Comparison of ENCODE assay signal across 1 cellular context in the genomic region with DNA sequence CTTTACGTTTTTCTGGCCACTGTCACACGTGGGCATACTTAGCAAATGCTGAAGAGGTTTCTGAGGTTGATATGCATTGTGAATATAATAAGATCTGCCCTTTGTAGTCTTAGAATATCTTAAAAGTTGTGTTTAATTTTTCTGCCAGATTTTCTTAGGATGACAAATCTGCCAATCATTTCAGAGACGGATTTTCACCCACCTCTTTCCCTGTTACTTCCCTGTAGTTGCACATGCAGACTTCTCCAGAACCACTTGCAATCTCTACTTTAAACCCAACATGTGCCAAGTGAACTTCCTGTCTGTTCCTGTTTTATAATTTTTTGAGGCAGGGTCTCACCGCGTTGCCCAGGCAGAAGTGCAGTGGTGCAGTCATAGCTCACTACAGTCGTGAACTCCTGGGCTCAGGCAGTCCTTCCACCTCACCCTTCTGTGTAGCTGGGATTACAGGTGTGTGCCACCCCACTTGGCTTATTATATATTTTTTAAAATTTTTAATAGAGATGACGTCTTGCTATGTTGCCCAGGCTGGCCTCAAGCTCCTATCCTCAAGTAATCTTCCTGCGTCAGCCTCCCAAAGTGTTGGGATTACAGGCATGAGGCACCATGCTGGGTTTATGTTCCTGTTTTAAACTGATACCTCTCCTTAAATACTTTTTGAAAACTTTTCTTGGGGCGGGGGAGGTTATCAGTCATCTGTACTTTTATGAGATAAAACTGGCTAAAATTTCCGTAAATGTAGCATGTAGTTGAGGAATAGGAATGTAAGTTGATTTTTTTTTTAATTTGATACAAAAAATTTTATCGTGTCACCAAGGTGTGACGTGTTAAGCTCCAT.
TF ChIP-seq lines count a peak whose summit lies in the region.

No MANE protein-coding gene starts in this region.

TF ChIP-seq in K562, 482 proteins besides CTCF, POLR2A, EP300 and RAD21 (continued from another document):
- TF ChIP-seq, protein P1, sequence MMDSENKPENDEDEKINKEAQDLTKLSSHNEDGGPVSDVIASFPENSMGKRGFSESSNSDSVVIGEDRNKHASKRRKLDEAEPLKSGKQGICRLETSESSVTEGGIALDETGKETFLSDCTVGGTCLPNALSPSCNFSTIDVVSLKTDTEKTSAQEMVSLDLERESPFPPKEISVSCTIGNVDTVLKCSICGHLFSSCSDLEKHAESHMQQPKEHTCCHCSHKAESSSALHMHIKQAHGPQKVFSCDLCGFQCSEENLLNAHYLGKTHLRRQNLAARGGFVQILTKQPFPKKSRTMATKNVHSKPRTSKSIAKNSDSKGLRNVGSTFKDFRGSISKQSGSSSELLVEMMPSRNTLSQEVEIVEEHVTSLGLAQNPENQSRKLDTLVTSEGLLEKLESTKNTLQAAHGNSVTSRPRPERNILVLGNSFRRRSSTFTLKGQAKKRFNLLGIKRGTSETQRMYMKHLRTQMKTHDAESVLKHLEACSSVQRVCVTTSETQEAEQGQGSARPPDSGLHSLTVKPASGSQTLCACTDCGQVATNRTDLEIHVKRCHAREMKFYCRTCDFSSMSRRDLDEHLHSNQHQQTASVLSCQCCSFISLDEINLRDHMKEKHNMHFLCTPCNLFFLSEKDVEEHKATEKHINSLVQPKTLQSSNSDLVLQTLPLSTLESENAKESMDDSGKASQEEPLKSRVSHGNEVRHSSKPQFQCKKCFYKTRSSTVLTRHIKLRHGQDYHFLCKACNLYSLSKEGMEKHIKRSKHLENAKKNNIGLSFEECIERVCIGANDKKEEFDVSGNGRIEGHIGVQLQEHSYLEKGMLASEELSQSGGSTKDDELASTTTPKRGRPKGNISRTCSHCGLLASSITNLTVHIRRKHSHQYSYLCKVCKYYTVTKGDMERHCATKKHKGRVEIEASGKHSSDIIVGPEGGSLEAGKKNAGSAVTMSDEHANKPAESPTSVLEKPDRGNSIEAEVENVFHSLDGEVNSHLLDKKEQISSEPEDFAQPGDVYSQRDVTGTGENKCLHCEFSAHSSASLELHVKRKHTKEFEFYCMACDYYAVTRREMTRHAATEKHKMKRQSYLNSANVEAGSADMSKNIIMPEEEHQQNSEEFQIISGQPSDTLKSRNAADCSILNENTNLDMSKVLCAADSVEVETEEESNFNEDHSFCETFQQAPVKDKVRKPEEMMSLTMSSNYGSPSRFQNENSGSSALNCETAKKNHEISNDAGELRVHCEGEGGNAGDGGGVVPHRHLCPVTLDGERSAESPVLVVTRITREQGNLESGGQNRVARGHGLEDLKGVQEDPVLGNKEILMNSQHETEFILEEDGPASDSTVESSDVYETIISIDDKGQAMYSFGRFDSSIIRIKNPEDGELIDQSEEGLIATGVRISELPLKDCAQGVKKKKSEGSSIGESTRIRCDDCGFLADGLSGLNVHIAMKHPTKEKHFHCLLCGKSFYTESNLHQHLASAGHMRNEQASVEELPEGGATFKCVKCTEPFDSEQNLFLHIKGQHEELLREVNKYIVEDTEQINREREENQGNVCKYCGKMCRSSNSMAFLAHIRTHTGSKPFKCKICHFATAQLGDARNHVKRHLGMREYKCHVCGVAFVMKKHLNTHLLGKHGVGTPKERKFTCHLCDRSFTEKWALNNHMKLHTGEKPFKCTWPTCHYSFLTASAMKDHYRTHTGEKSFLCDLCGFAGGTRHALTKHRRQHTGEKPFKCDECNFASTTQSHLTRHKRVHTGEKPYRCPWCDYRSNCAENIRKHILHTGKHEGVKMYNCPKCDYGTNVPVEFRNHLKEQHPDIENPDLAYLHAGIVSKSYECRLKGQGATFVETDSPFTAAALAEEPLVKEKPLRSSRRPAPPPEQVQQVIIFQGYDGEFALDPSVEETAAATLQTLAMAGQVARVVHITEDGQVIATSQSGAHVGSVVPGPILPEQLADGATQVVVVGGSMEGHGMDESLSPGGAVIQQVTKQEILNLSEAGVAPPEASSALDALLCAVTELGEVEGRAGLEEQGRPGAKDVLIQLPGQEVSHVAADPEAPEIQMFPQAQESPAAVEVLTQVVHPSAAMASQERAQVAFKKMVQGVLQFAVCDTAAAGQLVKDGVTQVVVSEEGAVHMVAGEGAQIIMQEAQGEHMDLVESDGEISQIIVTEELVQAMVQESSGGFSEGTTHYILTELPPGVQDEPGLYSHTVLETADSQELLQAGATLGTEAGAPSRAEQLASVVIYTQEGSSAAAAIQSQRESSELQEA (IDR thresholded peaks at IDR 0.05; ENCODE audit: low read depth), result no peak
- TF ChIP-seq PML (IDR thresholded peaks at IDR 0.05; ENCODE audit: low read length) (0 out of 2 replicates have a peak, but pooled peaks have one; percentile 48), CBX3 (IDR thresholded peaks at IDR 0.05; ENCODE audit: borderline replicate concordance in 1 of 2, low read length in 2 of 2) (no peak), ZNF174 (CRISPR knock-in tag; IDR thresholded peaks at IDR 0.05) (no peak), STAG1 (CRISPR knock-in tag; IDR thresholded peaks at IDR 0.05; ENCODE audit: borderline replicate concordance) (no peak), ARID3B (CRISPR knock-in tag; IDR thresholded peaks at IDR 0.05; ENCODE audit: borderline replicate concordance) (no peak), DPF2 (IDR thresholded peaks at IDR 0.05) (peak; percentile 85)
TF ChIP-seq in K562: peak in this region for 50.
